ENCODE assay signal across 29 cellular contexts in genomic region chr2:12642855-12643254, GRCh38.
"Had no signal": no experiment of that assay in that cellular context is flagged by ENCODE, and none has a peak within 500 bp of the region (broad histone marks: within the 10 kb centered on the region; RNA-seq: fewer than 3 reads in every experiment).

No MANE protein-coding gene starts in this region.

- H2AFZ ChIP-seq: PC-9 had no signal

- H3K36me3 ChIP-seq: WERI-Rb-1 had no signal

- H3K4me3 Mint-ChIP-seq: activated CD8-positive, alpha-beta T cell treated with anti-CD3 and anti-CD28 coated beads for 36 hours; activated naive CD8-positive, alpha-beta T cell treated with anti-CD3 and anti-CD28 coated beads, Interleukin-2, amount 50 U/mL, for 24 hours; activated T-cell treated with anti-CD3 and anti-CD28 coated beads, Interleukin-2, amount 50 U/mL, for 24 hours; brain had no signal

- H3K36me3 Mint-ChIP-seq: brain had no signal

- H3K27ac ChIP-seq: PC-9, RWPE1, WERI-Rb-1 had no signal

- H3K27ac Mint-ChIP-seq: activated CD8-positive, alpha-beta T cell treated with anti-CD3 and anti-CD28 coated beads for 36 hours; activated naive CD4-positive, alpha-beta T cell treated with anti-CD3 and anti-CD28 coated beads, Interleukin-2, amount 50 U/mL, for 72 hours; activated naive CD8-positive, alpha-beta T cell treated with anti-CD3 and anti-CD28 coated beads, Interleukin-2, amount 50 U/mL, for 24 hours; activated T-cell treated with anti-CD3 and anti-CD28 coated beads, Interleukin-2, amount 50 U/mL, for 24 hours; activated T-helper 2 cell treated with anti-CD3 and anti-CD28 coated beads, Interferon-gamma antibody, Interleukin-2, Interleukin-4, amounts not matched to agents 10 μg/mL and 5 μg/mL and 100 μg/mL, durations not matched to agents 14 hours and 24 hours and 36 hours had no signal

- DNase-seq: activated CD4-positive, alpha-beta T cell treated with anti-CD3 and anti-CD28 coated beads for 1 hour; activated CD4-positive, alpha-beta T cell treated with anti-CD3 and anti-CD28 coated beads for 48 hours; activated CD4-positive, CD25-positive, alpha-beta regulatory T cell; activated CD8-positive, alpha-beta T cell treated with anti-CD3 and anti-CD28 coated beads for 36 hours; activated gamma-delta T cell; activated naive CD4-positive, alpha-beta T cell treated with Interleukin-2 at 50 U/mL for 16 hours; activated naive CD8-positive, alpha-beta T cell treated with anti-CD3 and anti-CD28 coated beads, Interleukin-2, amount 50 U/mL, for 24 hours; activated T-cell treated with anti-CD3 and anti-CD28 coated beads, Interleukin-2, amount 50 U/mL, for 24 hours; caudate nucleus; cerebellar nuclear complex; Karpas-422; NCI-H1105 treated with DMSO at 0.1 percent for 48 hours; NCI-H1436; NCI-H1694; NCI-H1930; NCI-H2081 treated with DMSO at 0.1 percent for 48 hours; NCI-H2171 treated with DMSO at 0.1 percent for 48 hours; NCI-H2227 treated with DMSO at 0.1 percent for 48 hours; NCI-H446 treated with DMSO at 0.1 percent for 48 hours; NCI-H69; SIG-M5; T1000; WERI-Rb-1 had no signal

- H3K4me3 ChIP-seq: PC-9 had no signal

- H3K27me3 Mint-ChIP-seq: activated CD8-positive, alpha-beta T cell treated with anti-CD3 and anti-CD28 coated beads for 36 hours; activated T-cell treated with anti-CD3 and anti-CD28 coated beads, Interleukin-2, amount 50 U/mL, for 24 hours had no signal

- ATAC-seq: activated CD8-positive, alpha-beta T cell treated with anti-CD3 and anti-CD28 coated beads for 36 hours; activated naive CD4-positive, alpha-beta T cell treated with anti-CD3 and anti-CD28 coated beads, Interleukin-2, amount 50 U/mL, for 72 hours; activated naive CD8-positive, alpha-beta T cell treated with anti-CD3 and anti-CD28 coated beads, Interleukin-2, amount 50 U/mL, for 24 hours; Right ventricle myocardium inferior had no signal
